ENCODE assay signal across 15 cellular contexts in the genomic region with DNA sequence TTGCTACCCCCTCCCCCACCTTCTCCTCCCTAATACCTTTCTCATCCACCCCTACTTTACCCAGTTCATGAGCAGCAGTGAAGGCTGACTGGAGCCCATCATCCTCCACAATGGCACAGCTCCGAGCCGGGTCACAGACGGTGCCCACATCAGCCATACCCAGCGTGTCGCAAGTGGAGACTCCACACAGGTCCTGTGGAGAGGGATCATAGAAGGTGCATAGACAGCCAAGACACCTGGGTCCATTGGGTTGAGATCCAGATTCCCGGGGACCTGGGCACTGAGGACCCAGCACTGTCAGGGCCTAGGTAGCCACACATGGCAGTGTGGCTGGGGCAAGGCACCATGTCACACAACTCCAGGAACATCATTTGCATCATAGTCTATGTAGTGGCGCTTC. TPM values are rescaled to one million over a fixed set of nuclear protein-coding genes. Genes with fewer than 3 reads are reported as not detected.
DNase-seq lines count a peak whose midpoint lies in the region; ATAC-seq and TF ChIP-seq lines count a peak whose summit lies in the region.
"Had no signal": no experiment of that assay in that cellular context is flagged by ENCODE, and none has a peak within 500 bp of the region (broad histone marks: within the 10 kb centered on the region; RNA-seq: fewer than 3 reads in every experiment).

No MANE protein-coding gene starts in this region.

- no peak for TF ChIP-seq EP300 in gastroesophageal sphincter (IDR thresholded peaks at IDR 0.05)

- H3K9me3 ChIP-seq in gastroesophageal sphincter (no peaks in the 10 kb centered on the region), psoas muscle (no peaks in the 10 kb centered on the region)
- H3K9me3 ChIP-seq: sigmoid colon had no signal

- H3K4me3 ChIP-seq in gastroesophageal sphincter (peak overlapping the region in 1 of 2 donors; percentile 50), psoas muscle (peak overlapping the region; percentile 64), lower leg skin (ENCODE audit: low read depth, poor library complexity, severe bottlenecking) (no peak overlapping the region)

- H3K27me3 ChIP-seq in gastroesophageal sphincter (no peaks in the 10 kb centered on the region), psoas muscle (ENCODE audit: insufficient read depth in 3 of 3, low read length in 2 of 3) (no peaks in the 10 kb centered on the region)
- H3K27me3 ChIP-seq: sigmoid colon had no signal

- in situ Hi-C loops in GM13976 (cut with MboI; ENCODE audit: low sequenced_read_pairs, unreplicated experiment): no loop called here

- H3K4me1 ChIP-seq in gastroesophageal sphincter (peaks cover 0 to 89% (median 42%) of the 10 kb centered on the region in 3 donors), psoas muscle (peaks cover 16% of the 10 kb centered on the region)

- 89 to 100% methylated on average over 1 to 4 of the region's 7 CpGs for WGBS in gastroesophageal sphincter (ENCODE audit: low coverage in 1 of 2), 2 donors
- 90 to 94% (median 90%) methylated on average over 7 of the region's 7 CpGs for WGBS in psoas muscle, 3 donors
- WGBS in lower leg skin, 2 donors: 86 to 89% methylated on average over 7 of the region's 7 CpGs

- peak overlapping the region in 3 of 4 donors; percentile 94 to 96 (median 96) for H3K27ac ChIP-seq in gastroesophageal sphincter
- H3K27ac ChIP-seq in psoas muscle: peak overlapping the region; percentile 78

- DNase-seq in left cardiac atrium: peak; percentile 22
- DNase-seq in Right ventricle myocardium inferior (ENCODE audit: missing footprints): no peak
- DNase-seq in psoas muscle: no peak
- DNase-seq in GM13976 (ENCODE audit: low spot score): no peak
- DNase-seq in lower leg skin (ENCODE audit: low spot score in 2 of 2): no peak
- no peak for DNase-seq in activated T-cell treated with anti-CD3 and anti-CD28 coated beads, Interleukin-2, amount 50 U/mL, for 48 hours
- no peak for DNase-seq in HUDEP-2 (lab: John Stamatoyannopoulos, UW; ENCODE audit: unreplicated experiment in 76 of 76)
- DNase-seq: activated CD4-positive, CD25-positive, alpha-beta regulatory T cell treated with anti-CD3 and anti-CD28 coated beads, Interleukin-2, amount 50 U/mL, for 72 hours; KG1; NCI-H1417; NCI-H510A; sigmoid colon had no signal

- TF ChIP-seq CTCF in gastroesophageal sphincter (IDR thresholded peaks at IDR 0.05) (no peak), psoas muscle (IDR thresholded peaks at IDR 0.05) (no peak), GM13976 (IDR thresholded peaks at IDR 0.05; ENCODE audit: borderline replicate concordance, control extremely low read depth, extremely low read depth, insufficient read depth, missing control alignments) (no peak), lower leg skin (IDR thresholded peaks at IDR 0.05) (no peak)

- intact Hi-C loops in left cardiac atrium (cut with DNase I): loop anchor here (10.0 kb wide), 2 partner anchors 179 to 189 kb away; no protein-coding TSS in a partner anchor
- intact Hi-C loops in Right ventricle myocardium inferior (cut with DNase I): no loop called here
- intact Hi-C loops in psoas muscle (cut with DNase I): no loop called here
- intact Hi-C loops in lower leg skin (cut with DNase I; ENCODE audit: low total_unique reads): no loop called here

- H3K36me3 ChIP-seq in gastroesophageal sphincter (peaks cover 0 to 14% of the 10 kb centered on the region in 2 donors), psoas muscle (ENCODE audit: insufficient read depth in 1 of 2, low read depth in 1 of 2) (no peaks in the 10 kb centered on the region)

- no peak for ATAC-seq in left cardiac atrium
- no peak for ATAC-seq in Right ventricle myocardium inferior
- no peak for ATAC-seq in gastroesophageal sphincter
- no peak for ATAC-seq in psoas muscle

- no peak for TF ChIP-seq POLR2A in gastroesophageal sphincter (IDR thresholded peaks at IDR 0.05)
- no peak for TF ChIP-seq POLR2A in lower leg skin (IDR thresholded peaks at IDR 0.05)

RNA-seq across cellular contexts. Expression of gene ADAMTS4, which starts 2.7 kb away (rescaled TPM):
- total RNA-seq in left cardiac atrium: 100 to 1,000 TPM in 1 of 2 donors, 10 to 100 TPM in 1; 16.5 to 117 TPM
- 13.0 TPM for total RNA-seq in Right ventricle myocardium inferior
- 10 to 100 TPM in 1 of 4 donors, 1 to 10 TPM in 3; 3.7 to 60.6 (median 6.7) TPM for total RNA-seq in gastroesophageal sphincter
- 1 to 10 TPM; 1.3 to 8.9 (median 5.2) TPM for total RNA-seq in psoas muscle
- 1 to 10 TPM in 1 of 3 donors, under 1 TPM in 2; 0.88 to 1.3 (median 0.92) TPM for polyA plus RNA-seq in psoas muscle
- total RNA-seq in lower leg skin: 10 to 100 TPM in 1 of 4 donors, 1 to 10 TPM in 2, under 1 TPM in 1; 0.20 to 15.3 (median 4.2) TPM
- total RNA-seq: H4 had no signal

RNA-seq across cellular contexts. Expression of gene NDUFS2, which starts 6.1 kb away (rescaled TPM):
- 100 to 1,000 TPM; 169 to 198 TPM for total RNA-seq in left cardiac atrium
- 334 TPM for total RNA-seq in Right ventricle myocardium inferior
- total RNA-seq in gastroesophageal sphincter: 100 to 1,000 TPM in 2 of 4 donors, 10 to 100 TPM in 2; 93.4 to 121 (median 100) TPM
- 100 to 1,000 TPM; 204 to 336 (median 272) TPM for total RNA-seq in psoas muscle
- polyA plus RNA-seq in psoas muscle: 100 to 1,000 TPM; 207 to 270 (median 232) TPM
- 100 to 1,000 TPM in 3 of 4 donors, 10 to 100 TPM in 1; 88.7 to 127 (median 106) TPM for total RNA-seq in lower leg skin

RNA-seq across cellular contexts. Expression of gene B4GALT3, which starts 18.8 kb away (rescaled TPM):
- total RNA-seq in left cardiac atrium (10 to 100 TPM; 19.7 to 25.2 TPM), Right ventricle myocardium inferior (20.9 TPM), gastroesophageal sphincter (10 to 100 TPM; 14.8 to 26.4 (median 19.5) TPM), psoas muscle (10 to 100 TPM; 16.3 to 32.8 (median 28.9) TPM), lower leg skin (10 to 100 TPM; 40.9 to 49.9 (median 44.0) TPM)
- 10 to 100 TPM; 29.3 to 48.1 (median 30.9) TPM for polyA plus RNA-seq in psoas muscle

RNA-seq across cellular contexts. Expression of gene FCER1G, which starts 19.0 kb away (rescaled TPM):
- 10 to 100 TPM; 35.9 to 92.7 TPM for total RNA-seq in left cardiac atrium
- 38.3 TPM for total RNA-seq in Right ventricle myocardium inferior
- total RNA-seq in gastroesophageal sphincter: 10 to 100 TPM in 3 of 4 donors, 1 to 10 TPM in 1; 6.4 to 74.6 (median 52.0) TPM
- 10 to 100 TPM in 2 of 4 donors, 1 to 10 TPM in 2; 3.3 to 11.3 (median 9.7) TPM for total RNA-seq in psoas muscle
- 10 to 100 TPM in 2 of 3 donors, 1 to 10 TPM in 1; 8.3 to 23.5 (median 12.4) TPM for polyA plus RNA-seq in psoas muscle
- 10 to 100 TPM in 2 of 4 donors, 1 to 10 TPM in 2; 5.0 to 31.9 (median 17.9) TPM for total RNA-seq in lower leg skin

RNA-seq across cellular contexts. Expression of gene APOA2, which starts 27.3 kb away (rescaled TPM):
- total RNA-seq in left cardiac atrium: under 1 TPM in 1 of 2 donors, not detected in 1; 0.76 TPM
- total RNA-seq in Right ventricle myocardium inferior: not detected
- not detected for total RNA-seq in gastroesophageal sphincter
- under 1 TPM in 1 of 4 donors, not detected in 3; 0.86 TPM for total RNA-seq in psoas muscle
- not detected for polyA plus RNA-seq in psoas muscle
- total RNA-seq in lower leg skin: not detected
- total RNA-seq: H4, sigmoid colon had no signal
- polyA plus RNA-seq: AG04450 had no signal

Comparison
In these comparisons a context has a peak if more than half of its experiments do, and no peak if none do; other contexts are left out.
1. intact Hi-C loops: an anchor here in left cardiac atrium (10.0 kb wide); none called in Right ventricle myocardium inferior, psoas muscle and lower leg skin.